8 cellular contexts compared by ENCODE assay signal in the genomic region with DNA sequence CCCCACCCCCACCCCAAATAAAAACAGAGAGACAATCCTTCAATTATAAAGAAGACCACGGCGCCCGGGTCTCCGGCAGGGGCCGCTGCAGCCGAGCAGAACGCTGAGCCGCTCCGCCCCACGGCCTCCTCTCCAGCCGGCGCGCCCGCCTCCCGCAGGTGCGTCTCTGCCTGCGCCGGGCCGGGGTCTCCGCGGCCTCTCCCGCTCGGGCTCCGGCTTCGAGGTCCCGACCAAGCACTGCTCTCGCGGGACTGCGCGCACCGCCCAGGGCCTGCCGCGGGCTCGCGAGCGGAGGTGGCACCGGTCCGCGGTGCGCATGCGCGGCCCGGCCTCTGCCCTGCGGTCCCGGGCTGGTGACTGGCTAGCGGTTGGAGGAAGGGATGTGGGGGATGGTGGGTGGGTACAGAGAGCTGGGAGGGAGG. TPM values are rescaled to one million over a fixed set of nuclear protein-coding genes. Genes with fewer than 3 reads are reported as not detected.
DNase-seq lines count a peak whose midpoint lies in the region; ATAC-seq and TF ChIP-seq lines count a peak whose summit lies in the region.

No MANE protein-coding gene starts in this region.

- H3K27ac Mint-ChIP-seq in chondrocyte (ENCODE audit: unreplicated experiment) = peak overlapping the region; percentile 98

- peaks cover 17% of the 10 kb centered on the region for H3K4me1 Mint-ChIP-seq in chondrocyte (ENCODE audit: low read depth)

- H3K9me3 Mint-ChIP-seq in chondrocyte (ENCODE audit: low read depth) = peaks cover 13% of the 10 kb centered on the region

- peaks cover 2% of the 10 kb centered on the region for H3K36me3 Mint-ChIP-seq in chondrocyte (ENCODE audit: low read depth)

- peak overlapping the region; percentile 93 for H3K4me3 Mint-ChIP-seq in chondrocyte (ENCODE audit: unreplicated experiment)

- no peaks in the 10 kb centered on the region for H3K27me3 ChIP-seq in layer of hippocampus (ENCODE audit: control insufficient read depth, insufficient read depth, low read length)

- TF ChIP-seq CTCF in chondrocyte (IDR thresholded peaks at IDR 0.05) = peak; percentile 81

- DNase-seq in Ammon's horn (ENCODE audit: low spot score) (peak; percentile 93), NCI-H345 (lab: John Stamatoyannopoulos, UW) (peak; percentile 80), chondrocyte (ENCODE audit: low spot score) (peak; percentile 97)
- peak; percentile 87 for DNase-seq in activated CD4-positive, alpha-beta T cell treated with anti-CD3 and anti-CD28 coated beads for 1 hour
- DNase-seq in stimulated activated CD4-positive, alpha-beta T cell treated with anti-CD3 and anti-CD28 coated beads, Interleukin-1b, Interleukin-23, amount 100 ng/mL, for 24 hours (ENCODE audit: low read depth in 4 of 4, low spot score in 1 of 4) = peak; percentile 75 to 92 (median 84)

- no peaks in the 10 kb centered on the region for H3K27me3 Mint-ChIP-seq in chondrocyte (ENCODE audit: low read depth)

- ATAC-seq in GM19035 (IDR thresholded peaks at IDR 0.05; ENCODE audit: unreplicated experiment) (peak; percentile 80), HG03342 (IDR thresholded peaks at IDR 0.05; ENCODE audit: unreplicated experiment) (peak; percentile 75)

- H3K27ac ChIP-seq in layer of hippocampus (ENCODE audit: low read depth, low read length) = peak overlapping the region; percentile 98

RNA-seq across cellular contexts. Expression of a gene that starts 0.2 kb away (rescaled TPM):
- 8.0 to 9.6 TPM (median 8.6 TPM) in 3 replicates for total RNA-seq in chondrocyte

RNA-seq across cellular contexts. Expression of a gene that starts 41.0 kb away (rescaled TPM):
- total RNA-seq in chondrocyte = 49.1 to 60.4 TPM (median 49.3 TPM) in 3 replicates

Comparison
In these comparisons a context has a peak if more than half of its experiments do, and no peak if none do; other contexts are left out.
1. Peak in every context shown above with its lines: DNase-seq, ATAC-seq and H3K27ac ChIP-seq.